In the genomic region with DNA sequence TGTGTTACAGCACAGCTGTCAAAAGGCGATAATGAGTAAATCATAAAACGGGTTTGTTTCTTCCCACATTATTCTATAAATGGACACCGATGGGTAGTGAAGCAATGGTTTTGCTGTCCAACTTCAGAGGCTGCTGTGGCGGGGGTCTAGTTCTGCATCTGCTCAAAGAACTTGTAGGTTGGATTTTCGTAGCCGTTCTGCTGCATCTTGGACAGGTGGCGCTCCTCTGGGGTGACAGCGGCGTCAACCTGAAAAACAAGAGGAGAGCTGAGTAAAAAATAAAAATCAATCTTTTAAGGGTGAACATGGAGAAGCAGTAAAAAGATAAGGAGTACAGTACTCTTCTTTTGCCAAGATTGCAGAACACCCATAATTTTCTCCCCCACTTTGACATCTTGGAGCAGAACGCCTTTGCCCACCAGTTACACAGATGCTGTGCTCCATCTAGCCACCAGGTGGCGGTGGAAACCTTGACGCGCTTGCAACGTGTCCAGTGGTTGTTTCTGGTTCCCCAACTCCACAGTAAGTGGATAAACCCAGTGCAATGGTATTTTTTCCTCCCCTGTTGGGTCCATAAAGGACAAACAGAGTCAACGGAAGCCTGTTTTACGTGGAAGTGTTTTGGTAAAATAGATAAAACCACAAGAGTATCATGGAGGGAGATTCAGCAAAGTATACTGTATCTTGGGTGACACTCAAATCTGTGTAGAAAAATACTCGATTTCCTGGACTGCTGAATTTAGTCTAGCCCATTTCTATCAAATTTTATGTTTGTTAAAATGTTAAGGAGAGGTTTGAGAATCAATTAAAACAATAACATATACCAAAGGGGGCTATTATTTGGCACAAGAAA, we compare ENCODE assay signal across 8 cellular contexts.
A peak's percentile ranks its signal among the peaks of the same experiment; 100 is the strongest.
DNase-seq lines count a peak whose midpoint lies in the region; ATAC-seq and TF ChIP-seq lines count a peak whose summit lies in the region.

No MANE protein-coding gene starts in this region.

- in situ Hi-C loops in mammary epithelial cell (cut with MboI; ENCODE audit: low sequenced_read_pairs in 2 of 2), result loop anchor here in 1 of 2 donors (25.0 kb wide), 1 partner anchor 831 kb away; no protein-coding TSS in a partner anchor

- no peak overlapping the region for H2AFZ ChIP-seq in mammary epithelial cell (ENCODE audit: low read depth, low read length)

- H3K4me3 ChIP-seq in AG04449 (ENCODE audit: low read depth, low read length) (no peak overlapping the region), mammary epithelial cell (replicated peaks in 1 of 3; ENCODE audit: insufficient read depth in 1 of 3, low read depth in 2 of 3, low read length in 3 of 3) (no peak overlapping the region)

- no peaks in the 10 kb centered on the region for H4K20me1 ChIP-seq in mammary epithelial cell (ENCODE audit: insufficient read depth, low read length)

- ATAC-seq in GM18505 (IDR thresholded peaks at IDR 0.05; ENCODE audit: unreplicated experiment) (peak; percentile 90), HG02885 (IDR thresholded peaks at IDR 0.05; ENCODE audit: poor library complexity, unreplicated experiment) (peak; percentile 96)

- no peak for TF ChIP-seq POLR2A in GM18505 (IDR thresholded peaks at IDR 0.05; ENCODE audit: borderline replicate concordance, extremely low read depth, insufficient read depth, insufficient read length)

- H3K4me1 ChIP-seq in mammary epithelial cell (ENCODE audit: insufficient read depth, low read length), result no peaks in the 10 kb centered on the region

- CTCF ChIA-PET in AG04449 (lab: Yijun Ruan, JAX), result interaction anchor here (0.7 to 5.3 kb wide), 19 partner anchors 10 to 835 kb away, joined by 3 to 57 read pairs (median 4); partner anchors contain the start of gene APP
- CTCF ChIA-PET in mammary epithelial cell (lab: Charles Lee; ENCODE audit: low non-redundant PET), result no interaction called here

- DNase-seq in AG04449 (ENCODE audit: low read depth, low spot score) (no peak), NCI-H2029 (lab: John Stamatoyannopoulos, UW) (peak; percentile 42), mammary epithelial cell (peak; percentile 26), kidney glomerular epithelial cell (lab: John Stamatoyannopoulos, UW) (peak; percentile 25)
- DNase-seq in stimulated activated CD4-positive, alpha-beta T cell treated with anti-CD3 and anti-CD28 coated beads, Interleukin-4, amount 100 ng/mL, for 24 hours, result peak; percentile 56

- H3K9me3 ChIP-seq in mammary epithelial cell (replicated peaks; ENCODE audit: insufficient read depth, low read length), result no peaks in the 10 kb centered on the region

- peaks cover 15% of the 10 kb centered on the region for H3K36me3 ChIP-seq in mammary epithelial cell (ENCODE audit: insufficient read depth, low read length)

- peak; percentile 90 for TF ChIP-seq CTCF in AG04449 (IDR thresholded peaks at IDR 0.05; ENCODE audit: insufficient read depth, low read length, missing control alignments)
- TF ChIP-seq CTCF in VCaP (conservative IDR thresholded peaks at IDR 0.05), result peak; percentile 100
- TF ChIP-seq CTCF in mammary epithelial cell (conservative IDR thresholded peaks at IDR 0.05 in 1 of 2, IDR thresholded peaks at IDR 0.05 in 1 of 2; ENCODE audit: extremely low read depth in 1 of 2, insufficient read depth in 1 of 2, low read depth in 1 of 2, low read length in 2 of 2), result peak; percentile 82 to 88

- H3K27me3 ChIP-seq in mammary epithelial cell (ENCODE audit: insufficient read depth, low read length), result no peaks in the 10 kb centered on the region

- no peaks in the 10 kb centered on the region for H3K79me2 ChIP-seq in mammary epithelial cell (ENCODE audit: insufficient read depth, low read length)

- WGBS in mammary epithelial cell (ENCODE audit: low coverage, missing lambda C conversion rate), result 73% methylated on average over 15 of the region's 17 CpGs

- intact Hi-C loops in mammary epithelial cell (cut with micrococcal nuclease), result loop anchor here (1.0 kb wide), 2 partner anchors 289 to 836 kb away; partner anchors contain the start of gene APP

- 0 out of 2 replicates have a peak overlapping the region, but pooled peaks have one; percentile 0 for H3K27ac ChIP-seq in VCaP
- H3K27ac ChIP-seq in mammary epithelial cell (ENCODE audit: insufficient read depth, low read depth, low read length), result no peak overlapping the region

- H3K4me2 ChIP-seq in mammary epithelial cell (ENCODE audit: insufficient read depth, low read depth, low read length), result no peak overlapping the region

- dilution Hi-C loops in mammary epithelial cell (cut with HindIII; ENCODE audit: low sequenced_read_pairs), result no loop called here

- no TSS peak for BruUV-seq in mammary epithelial cell (replicated peaks; lab: Mats Ljungman, UMichigan)

- H3K9ac ChIP-seq in mammary epithelial cell (ENCODE audit: insufficient read depth, low read length), result no peak overlapping the region

- POLR2A ChIA-PET in AG04449 (lab: Yijun Ruan, JAX), result no interaction called here
